In genomic region chr10:73065441-73065840, GRCh38 we compare ENCODE assay signal across 26 cellular contexts.
"Had no signal": no experiment of that assay in that cellular context is flagged by ENCODE, and none has a peak within 500 bp of the region (broad histone marks: within the 10 kb centered on the region; RNA-seq: fewer than 3 reads in every experiment).

No MANE protein-coding gene starts in this region.

- H3K4me3 ChIP-seq: MG63, Peyer's patch, SJCRH30 had no signal

- H3K4me1 ChIP-seq: Peyer's patch, SJCRH30 had no signal

- H3K27ac ChIP-seq: Peyer's patch, RWPE1, SJCRH30, VCaP had no signal

- ATAC-seq: activated CD8-positive, alpha-beta T cell treated with anti-CD3 and anti-CD28 coated beads for 36 hours; activated T-cell treated with anti-CD3 and anti-CD28 coated beads, Interleukin-2, amount 50 U/mL, for 72 hours had no signal

- H3K27me3 ChIP-seq: MG63, Peyer's patch, SJCRH30 had no signal

- FAIRE-seq: astrocyte had no signal

- H3K4me2 ChIP-seq: SK-N-SH had no signal

- H3K9me3 ChIP-seq: MG63, Peyer's patch, SJCRH30, SK-N-SH had no signal

- H3K9me2 ChIP-seq: SK-N-SH had no signal

- H3K9ac ChIP-seq: SK-N-SH had no signal

- DNase-seq: activated CD4-positive, alpha-beta T cell treated with anti-CD3 and anti-CD28 coated beads, Interleukin-2, amount 50 U/mL, for 1 hour; activated CD4-positive, CD25-positive, alpha-beta regulatory T cell; activated CD8-positive, alpha-beta memory T cell treated with anti-CD3 and anti-CD28 coated beads, Interleukin-2, amount 50 U/mL, for 4 hours; activated CD8-positive, alpha-beta T cell treated with anti-CD3 and anti-CD28 coated beads for 36 hours; activated effector memory CD4-positive, alpha-beta T cell treated with Interleukin-2 at 50 U/mL for 16 hours; activated naive CD4-positive, alpha-beta T cell; activated T-cell treated with anti-CD3 and anti-CD28 coated beads, Interleukin-2, amount 50 U/mL, for 72 hours; amniotic stem cell; MG63; MV-4-11; NCI-H1105; NCI-H1436; NCI-H1694 treated with DMSO at 0.1 percent for 48 hours; NCI-H2029 treated with DMSO at 0.1 percent for 48 hours; NCI-H345; NCI-H510A; NCI-H526 treated with DMSO at 0.1 percent for 48 hours; NK-92 treated with Interleukin-12 subunit alpha and Interleukin-12 subunit beta, amount 100 ng/mL, for 24 hours; Peyer's patch; Right ventricle myocardium superior; SJCRH30; SK-N-SH; T-helper 1 cell had no signal
